Comparison of ENCODE assay signal across 8 cellular contexts in the genomic region with DNA sequence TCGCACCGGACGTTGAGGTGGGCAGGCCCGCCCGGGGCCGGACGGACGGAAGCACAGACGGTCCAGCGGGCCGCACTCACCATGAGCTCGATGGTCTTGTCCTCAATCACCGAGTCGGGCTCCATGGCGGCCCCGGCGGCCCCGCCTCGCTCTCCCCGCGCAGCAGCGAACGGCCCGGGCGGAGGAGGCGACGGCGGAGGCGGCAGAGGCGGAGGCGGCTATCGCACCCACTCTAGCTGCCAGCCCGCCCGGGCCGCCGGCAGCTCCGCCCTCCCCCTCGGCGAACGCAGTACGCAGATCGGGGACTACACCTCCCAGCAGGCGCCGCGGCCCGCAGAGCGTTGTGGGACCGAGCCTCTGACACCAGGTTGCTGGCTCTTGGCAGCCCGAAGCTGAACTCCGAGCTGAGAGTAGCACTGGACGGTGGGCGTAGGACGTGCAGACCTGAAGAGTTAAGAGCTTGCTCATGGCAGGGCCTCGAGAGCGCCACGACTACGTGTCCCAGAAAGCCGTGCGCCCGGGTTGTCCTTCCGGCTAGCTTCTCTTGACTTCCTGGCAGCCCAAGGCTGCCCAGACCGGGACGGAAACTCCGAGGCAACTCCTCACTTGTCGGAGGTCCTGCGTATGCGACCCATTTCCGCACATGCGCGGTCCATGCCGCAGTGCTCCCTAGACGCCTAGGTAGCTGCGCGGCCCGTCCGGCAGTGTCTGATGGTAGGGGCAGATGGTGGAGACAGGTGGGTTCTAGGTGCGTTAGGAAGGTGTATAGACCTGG. TPM values are rescaled to one million over a fixed set of nuclear protein-coding genes. Genes with fewer than 3 reads are reported as not detected.
A peak's percentile ranks its signal among the peaks of the same experiment; 100 is the strongest.
DNase-seq lines count a peak whose midpoint lies in the region; ATAC-seq and TF ChIP-seq lines count a peak whose summit lies in the region.

A gene (minus strand): TSS at position 261 of the 775 bp plus-strand sequence. CDS start 136 bp downstream, at position 125.

- peak; percentile 54 to 100 (median 94) for DNase-seq in C1 segment of cervical spinal cord (lab: John Stamatoyannopoulos, UW)
- DNase-seq in NCI-H748 treated with DMSO at 0.1 percent for 48 hours (lab: John Stamatoyannopoulos, UW): peak; percentile 87
- DNase-seq in activated CD4-positive, alpha-beta T cell treated with anti-CD3 and anti-CD28 coated beads, Interleukin-2, amount 50 U/mL, for 4 hours: peak; percentile 91
- peak; percentile 97 for DNase-seq in dermis blood vessel endothelial cell
- peak; percentile 96 for DNase-seq in stimulated activated CD4-positive, alpha-beta T cell treated with anti-CD3 and anti-CD28 coated beads, Interleukin-4, amount 100 ng/mL, for 24 hours

- WGBS in liver: under 1% methylated on average over 77 of the region's 77 CpGs

- TF ChIP-seq CTCF in liver (IDR thresholded peaks at IDR 0.05; ENCODE audit: low read depth, low read length, missing input control): no peak

- H3K9ac ChIP-seq in liver (ENCODE audit: low read depth in 1 of 2, low read length in 2 of 2): peak within 1 kb of the TSS; percentile 96 to 98

- no peaks in the 10 kb centered on the region for H3K36me3 ChIP-seq in liver (ENCODE audit: control insufficient read depth in 4 of 4, insufficient read depth in 3 of 4, low read depth in 1 of 4, low read length in 3 of 4)

- ATAC-seq in GM19372 (IDR thresholded peaks at IDR 0.05; ENCODE audit: low read depth, unreplicated experiment) (peak; percentile 77), HG03558 (IDR thresholded peaks at IDR 0.05; ENCODE audit: extremely low read depth, unreplicated experiment) (peak; percentile 64)

- H3K4me1 ChIP-seq in liver (ENCODE audit: control insufficient read depth in 4 of 4, insufficient read depth in 4 of 4, low read length in 3 of 4): peaks cover 9 to 43% (median 23%) of the 10 kb centered on the region in 4 donors

- peak in 1 of 2 donors; percentile 23 for TF ChIP-seq RAD21 in liver (IDR thresholded peaks at IDR 0.05)

- no peaks in the 10 kb centered on the region for H3K27me3 ChIP-seq in liver (ENCODE audit: control insufficient read depth in 4 of 4, insufficient read depth in 4 of 4, low read length in 3 of 4)

- peak within 1 kb of the TSS; percentile 86 to 97 (median 91) for H3K4me3 ChIP-seq in liver (ENCODE audit: low read depth in 1 of 3, low read length in 3 of 3)

- H3K9me3 ChIP-seq in liver (ENCODE audit: control insufficient read depth in 4 of 4, low read length in 3 of 4): no peaks in the 10 kb centered on the region

- peak within 1 kb of the TSS; percentile 99 for H3K27ac ChIP-seq in liver (ENCODE audit: low read depth in 1 of 2, low read length in 2 of 2)

TF ChIP-seq in liver, 16 proteins besides CTCF, POLR2A, EP300 and RAD21:
- TF ChIP-seq TAF1 (conservative IDR thresholded peaks at IDR 0.05) (peak; percentile 93), FOXA1 (IDR thresholded peaks at IDR 0.05) (no peak), GABPA (IDR thresholded peaks at IDR 0.05 in 1 of 2, conservative IDR thresholded peaks at IDR 0.05 in 1 of 2) (peak; percentile 85 to 96), FOXA2 (IDR thresholded peaks at IDR 0.05) (no peak), HNF4G (IDR thresholded peaks at IDR 0.05) (no peak), SP1 (IDR thresholded peaks at IDR 0.05) (peak; percentile 66), YY1 (IDR thresholded peaks at IDR 0.05) (peak; percentile 88), RXRA (IDR thresholded peaks at IDR 0.05) (peak; percentile 31 to 39), HNF4A (conservative IDR thresholded peaks at IDR 0.05) (no peak), EGR1 (IDR thresholded peaks at IDR 0.05; ENCODE audit: low read depth in 2 of 2) (peak; percentile 68 to 78), NR2F2 (IDR thresholded peaks at IDR 0.05) (no peak), JUND (IDR thresholded peaks at IDR 0.05) (peak in 1 of 2 donors; percentile 20)
- TF ChIP-seq, protein P1, sequence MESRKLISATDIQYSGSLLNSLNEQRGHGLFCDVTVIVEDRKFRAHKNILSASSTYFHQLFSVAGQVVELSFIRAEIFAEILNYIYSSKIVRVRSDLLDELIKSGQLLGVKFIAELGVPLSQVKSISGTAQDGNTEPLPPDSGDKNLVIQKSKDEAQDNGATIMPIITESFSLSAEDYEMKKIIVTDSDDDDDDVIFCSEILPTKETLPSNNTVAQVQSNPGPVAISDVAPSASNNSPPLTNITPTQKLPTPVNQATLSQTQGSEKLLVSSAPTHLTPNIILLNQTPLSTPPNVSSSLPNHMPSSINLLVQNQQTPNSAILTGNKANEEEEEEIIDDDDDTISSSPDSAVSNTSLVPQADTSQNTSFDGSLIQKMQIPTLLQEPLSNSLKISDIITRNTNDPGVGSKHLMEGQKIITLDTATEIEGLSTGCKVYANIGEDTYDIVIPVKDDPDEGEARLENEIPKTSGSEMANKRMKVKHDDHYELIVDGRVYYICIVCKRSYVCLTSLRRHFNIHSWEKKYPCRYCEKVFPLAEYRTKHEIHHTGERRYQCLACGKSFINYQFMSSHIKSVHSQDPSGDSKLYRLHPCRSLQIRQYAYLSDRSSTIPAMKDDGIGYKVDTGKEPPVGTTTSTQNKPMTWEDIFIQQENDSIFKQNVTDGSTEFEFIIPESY (IDR thresholded peaks at IDR 0.05): no peak
- TF ChIP-seq, protein P2, sequence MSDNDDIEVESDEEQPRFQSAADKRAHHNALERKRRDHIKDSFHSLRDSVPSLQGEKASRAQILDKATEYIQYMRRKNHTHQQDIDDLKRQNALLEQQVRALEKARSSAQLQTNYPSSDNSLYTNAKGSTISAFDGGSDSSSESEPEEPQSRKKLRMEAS (IDR thresholded peaks at IDR 0.05): peak; percentile 70
- TF ChIP-seq, protein P3, sequence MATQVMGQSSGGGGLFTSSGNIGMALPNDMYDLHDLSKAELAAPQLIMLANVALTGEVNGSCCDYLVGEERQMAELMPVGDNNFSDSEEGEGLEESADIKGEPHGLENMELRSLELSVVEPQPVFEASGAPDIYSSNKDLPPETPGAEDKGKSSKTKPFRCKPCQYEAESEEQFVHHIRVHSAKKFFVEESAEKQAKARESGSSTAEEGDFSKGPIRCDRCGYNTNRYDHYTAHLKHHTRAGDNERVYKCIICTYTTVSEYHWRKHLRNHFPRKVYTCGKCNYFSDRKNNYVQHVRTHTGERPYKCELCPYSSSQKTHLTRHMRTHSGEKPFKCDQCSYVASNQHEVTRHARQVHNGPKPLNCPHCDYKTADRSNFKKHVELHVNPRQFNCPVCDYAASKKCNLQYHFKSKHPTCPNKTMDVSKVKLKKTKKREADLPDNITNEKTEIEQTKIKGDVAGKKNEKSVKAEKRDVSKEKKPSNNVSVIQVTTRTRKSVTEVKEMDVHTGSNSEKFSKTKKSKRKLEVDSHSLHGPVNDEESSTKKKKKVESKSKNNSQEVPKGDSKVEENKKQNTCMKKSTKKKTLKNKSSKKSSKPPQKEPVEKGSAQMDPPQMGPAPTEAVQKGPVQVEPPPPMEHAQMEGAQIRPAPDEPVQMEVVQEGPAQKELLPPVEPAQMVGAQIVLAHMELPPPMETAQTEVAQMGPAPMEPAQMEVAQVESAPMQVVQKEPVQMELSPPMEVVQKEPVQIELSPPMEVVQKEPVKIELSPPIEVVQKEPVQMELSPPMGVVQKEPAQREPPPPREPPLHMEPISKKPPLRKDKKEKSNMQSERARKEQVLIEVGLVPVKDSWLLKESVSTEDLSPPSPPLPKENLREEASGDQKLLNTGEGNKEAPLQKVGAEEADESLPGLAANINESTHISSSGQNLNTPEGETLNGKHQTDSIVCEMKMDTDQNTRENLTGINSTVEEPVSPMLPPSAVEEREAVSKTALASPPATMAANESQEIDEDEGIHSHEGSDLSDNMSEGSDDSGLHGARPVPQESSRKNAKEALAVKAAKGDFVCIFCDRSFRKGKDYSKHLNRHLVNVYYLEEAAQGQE (IDR thresholded peaks at IDR 0.05): peak; percentile 85
- TF ChIP-seq, protein P4, sequence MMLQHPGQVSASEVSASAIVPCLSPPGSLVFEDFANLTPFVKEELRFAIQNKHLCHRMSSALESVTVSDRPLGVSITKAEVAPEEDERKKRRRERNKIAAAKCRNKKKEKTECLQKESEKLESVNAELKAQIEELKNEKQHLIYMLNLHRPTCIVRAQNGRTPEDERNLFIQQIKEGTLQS (IDR thresholded peaks at IDR 0.05): no peak
TF ChIP-seq in liver: peak in this region for 9.

RNA-seq across cellular contexts. Expression of the gene that starts here (rescaled TPM):
- total RNA-seq in dermis blood vessel endothelial cell (81.4 and 90.4 TPM in 2 replicates), liver (10 to 100 TPM; 31.0 to 37.5 TPM)
- 10 to 100 TPM; 11.2 to 13.0 TPM for polyA plus RNA-seq in liver

Comparison
In these comparisons a context has a peak if more than half of its experiments do, and no peak if none do; other contexts are left out.
1. Peak in every context shown above with its lines: DNase-seq, ATAC-seq, H3K4me3 ChIP-seq and H3K27ac ChIP-seq.